Comparison of ENCODE assay signal across 8 cellular contexts in the genomic region with DNA sequence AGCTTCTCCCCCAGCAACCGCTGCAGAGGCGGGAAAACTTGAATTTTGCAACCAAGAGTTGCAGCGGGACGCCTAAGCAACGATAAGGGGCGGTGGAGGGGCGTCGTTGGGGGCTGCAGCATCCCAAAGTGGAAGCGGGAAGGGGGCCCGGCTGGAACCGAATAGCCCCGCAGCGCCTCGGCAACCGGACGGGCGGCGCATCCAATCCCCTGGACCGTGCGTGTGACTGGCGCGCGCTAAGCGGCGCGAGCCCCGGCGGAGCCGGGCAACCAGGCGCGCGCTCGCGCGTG. TPM values are rescaled to one million over a fixed set of nuclear protein-coding genes. Genes with fewer than 3 reads are reported as not detected.
DNase-seq lines count a peak whose midpoint lies in the region; ATAC-seq, FAIRE-seq and TF ChIP-seq lines count a peak whose summit lies in the region.

No MANE protein-coding gene starts in this region.

- peak overlapping the region; percentile 79 for H3K9ac ChIP-seq in OCI-LY1 (ENCODE audit: low read length)

- H3K27me3 Mint-ChIP-seq in endothelial cell (ENCODE audit: unreplicated experiment): peaks cover 8% of the 10 kb centered on the region

- peak overlapping the region; percentile 42 for H3K27ac Mint-ChIP-seq in endothelial cell (ENCODE audit: unreplicated experiment)

- no peaks in the 10 kb centered on the region for H3K9me3 Mint-ChIP-seq in endothelial cell (ENCODE audit: unreplicated experiment)

- TF ChIP-seq CTCF in OCI-LY1 (IDR thresholded peaks at IDR 0.05; ENCODE audit: low read length) (no peak), endothelial cell (IDR thresholded peaks at IDR 0.05; ENCODE audit: unreplicated experiment) (no peak), pancreas (IDR thresholded peaks at IDR 0.05) (no peak)

- no peaks in the 10 kb centered on the region for H3K9me3 ChIP-seq in OCI-LY1 (ENCODE audit: low read length)
- no peaks in the 10 kb centered on the region for H3K9me3 ChIP-seq in pancreas

- H3K4me2 ChIP-seq in OCI-LY1 (ENCODE audit: low read length): peak overlapping the region; percentile 88

- peaks cover 17% of the 10 kb centered on the region for H3K4me1 ChIP-seq in OCI-LY1 (ENCODE audit: insufficient read depth, low read length, severe bottlenecking)
- H3K4me1 ChIP-seq in pancreas: peaks cover 44 to 49% (median 48%) of the 10 kb centered on the region in 3 donors

- H3K36me3 ChIP-seq in OCI-LY1 (ENCODE audit: insufficient read depth, low read length) (no peaks in the 10 kb centered on the region), pancreas (no peaks in the 10 kb centered on the region)

- no peaks in the 10 kb centered on the region for H4K20me1 ChIP-seq in OCI-LY1 (ENCODE audit: insufficient read depth, low read length)

- no peaks in the 10 kb centered on the region for H3K36me3 Mint-ChIP-seq in endothelial cell (ENCODE audit: low read depth, unreplicated experiment)

- H3K9me2 ChIP-seq in OCI-LY1 (ENCODE audit: low read depth, low read length): no peaks in the 10 kb centered on the region

- intact Hi-C loops in pancreas (cut with DNase I): no loop called here

- peaks cover 10% of the 10 kb centered on the region for H3K4me1 Mint-ChIP-seq in endothelial cell (ENCODE audit: unreplicated experiment)

- H3F3A ChIP-seq in OCI-LY1 (ENCODE audit: insufficient read depth, low read length): no peaks in the 10 kb centered on the region

- no peak for FAIRE-seq in pancreas (lab: Jason Lieb, UNC)

- peaks cover 9% of the 10 kb centered on the region; the same call in 1 of the 2 replicates for H3K79me2 ChIP-seq in OCI-LY1 (ENCODE audit: insufficient read depth, low read length)

- DNase-seq in endothelial cell (ENCODE audit: low spot score) (no peak), pancreas (no peak), NCI-H2227 (lab: John Stamatoyannopoulos, UW; ENCODE audit: unreplicated experiment) (no peak), NCI-H187 treated with DMSO at 0.1 percent for 48 hours (lab: John Stamatoyannopoulos, UW) (no peak)

- H3K4me3 ChIP-seq in GM08714 (ENCODE audit: low read length): peak overlapping the region; percentile 60; the same call in 1 of the 2 replicates
- H3K4me3 ChIP-seq in OCI-LY1 (ENCODE audit: low read depth, low read length, poor library complexity, severe bottlenecking): peak overlapping the region; percentile 64
- H3K4me3 ChIP-seq in pancreas: peak overlapping the region; percentile 71 to 98 (median 84)

- H3K27me3 ChIP-seq in OCI-LY1 (ENCODE audit: insufficient read depth, low read length) (no peaks in the 10 kb centered on the region), pancreas (no peaks in the 10 kb centered on the region)

- H3K4me3 Mint-ChIP-seq in endothelial cell (ENCODE audit: unreplicated experiment): peak overlapping the region; percentile 89

- no peak overlapping the region for H3K27ac ChIP-seq in OCI-LY1 (ENCODE audit: low read depth, low read length, poor library complexity, severe bottlenecking)
- H3K27ac ChIP-seq in pancreas: peak overlapping the region; percentile 43 to 89 (median 72)

- H2AFZ ChIP-seq in OCI-LY1 (ENCODE audit: low read length): 0 out of 2 replicates have a peak overlapping the region, but pooled peaks have one; percentile 12

- 0 to 1% methylated on average over 26 to 35 of the region's 35 CpGs for WGBS in pancreas, 2 donors

- ATAC-seq in pancreas (no peak), GM19455 (IDR thresholded peaks at IDR 0.05; ENCODE audit: unreplicated experiment) (no peak), GM21528 (IDR thresholded peaks at IDR 0.05; ENCODE audit: low FRiP score, unreplicated experiment) (no peak)

RNA-seq across cellular contexts. Expression of a gene that starts 0.7 kb away (rescaled TPM):
- total RNA-seq in endothelial cell (ENCODE audit: unreplicated experiment) (7.1 TPM), pancreas (10 to 100 TPM in 4 of 6 donors, 1 to 10 TPM in 2; 8.1 to 17.8 (median 11.9) TPM)
- 1 to 10 TPM; 3.1 to 4.2 TPM for polyA plus RNA-seq in pancreas

RNA-seq across cellular contexts. Expression of a gene that starts 39.4 kb away (rescaled TPM):
- 11.2 TPM for total RNA-seq in endothelial cell (ENCODE audit: unreplicated experiment)
- total RNA-seq in pancreas: 1 to 10 TPM in 4 of 6 donors, under 1 TPM in 2; 0.67 to 3.4 (median 1.5) TPM
- polyA plus RNA-seq in pancreas: 10 to 100 TPM in 1 of 2 donors, 1 to 10 TPM in 1; 8.1 to 11.3 TPM
